ENCODE assay signal across 8 cellular contexts in the genomic region with DNA sequence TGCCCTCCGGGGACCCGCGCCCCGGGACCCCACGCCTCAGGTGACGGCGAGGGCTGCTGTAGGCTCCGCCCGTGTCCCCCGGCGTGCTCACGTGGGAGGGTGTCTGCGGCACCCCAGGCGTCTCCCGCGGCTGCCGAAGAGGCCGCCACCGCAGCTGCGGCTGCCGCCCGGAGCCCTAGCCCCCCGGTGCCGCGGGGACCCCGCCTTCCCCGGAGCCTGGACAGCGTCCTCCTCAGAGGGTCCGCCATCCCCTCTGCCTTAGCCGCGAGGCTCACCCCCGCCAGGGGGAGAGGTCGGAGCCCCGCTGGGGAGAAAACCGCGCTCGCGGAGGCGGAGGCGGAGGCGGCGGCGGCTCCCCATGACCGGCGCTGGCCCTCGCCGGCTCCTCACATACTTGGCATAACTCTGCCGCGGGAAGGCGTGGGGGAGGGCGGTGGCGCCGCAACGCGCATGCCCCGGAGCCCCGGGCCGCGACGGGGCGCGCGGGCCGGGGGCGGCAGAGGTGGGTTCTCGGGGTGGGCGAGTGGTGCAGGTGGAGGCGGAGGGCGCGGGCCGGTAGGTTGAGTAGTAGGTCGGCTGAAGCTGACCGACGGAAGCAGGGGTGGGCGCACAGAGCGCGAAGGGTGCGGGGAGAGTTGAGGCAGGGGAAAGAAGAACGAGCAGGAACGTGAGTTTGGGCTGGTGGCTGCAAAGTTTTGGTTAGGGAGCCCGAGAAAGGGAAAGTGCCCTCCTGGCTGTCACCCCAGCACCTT. TPM values are rescaled to one million over a fixed set of nuclear protein-coding genes. Genes with fewer than 3 reads are reported as not detected.
A peak's percentile ranks its signal among the peaks of the same experiment; 100 is the strongest.
DNase-seq lines count a peak whose midpoint lies in the region; ATAC-seq lines count a peak whose summit lies in the region.

No MANE protein-coding gene starts in this region.

- peaks cover 5% of the 10 kb centered on the region for H3K27me3 Mint-ChIP-seq in activated CD4-positive, alpha-beta memory T cell treated with anti-CD3 and anti-CD28 coated beads for 36 hours

- H3K4me3 Mint-ChIP-seq in activated CD4-positive, alpha-beta memory T cell treated with anti-CD3 and anti-CD28 coated beads for 36 hours = peak overlapping the region; percentile 97

- peaks cover 9% of the 10 kb centered on the region for H3K27me3 ChIP-seq in ectodermal cell (ENCODE audit: control insufficient read depth, insufficient read depth, low read length, poor library complexity, severe bottlenecking)

- intact Hi-C loops in activated CD4-positive, alpha-beta memory T cell treated with anti-CD3 and anti-CD28 coated beads for 36 hours (cut with micrococcal nuclease) = loop anchor here (1.0 to 5.0 kb wide), 8 partner anchors 23 to 697 kb away; a partner anchor contains a TSS

- H3K36me3 ChIP-seq in ectodermal cell (ENCODE audit: control insufficient read depth, insufficient read depth, low read length) = no peaks in the 10 kb centered on the region

- H3K36me3 Mint-ChIP-seq in activated CD4-positive, alpha-beta memory T cell treated with anti-CD3 and anti-CD28 coated beads for 36 hours = peaks cover 3% of the 10 kb centered on the region

- CTCF ChIA-PET in activated CD4-positive, alpha-beta memory T cell treated with anti-CD3 and anti-CD28 coated beads for 36 hours (lab: Charles Lee) = interaction anchor here (1.2 to 1.5 kb wide), 3 partner anchors 53 to 257 kb away, joined by 4 to 6 read pairs (median 5); a partner anchor contains a TSS

- peak overlapping the region; percentile 91 for H3K4me3 ChIP-seq in ectodermal cell (ENCODE audit: insufficient read depth, low read depth, low read length)

- peak overlapping the region; percentile 85 for H3K27ac ChIP-seq in ectodermal cell (ENCODE audit: insufficient read depth, low read depth, low read length, poor library complexity, severe bottlenecking)

- H3K9me3 Mint-ChIP-seq in activated CD4-positive, alpha-beta memory T cell treated with anti-CD3 and anti-CD28 coated beads for 36 hours = no peaks in the 10 kb centered on the region

- ATAC-seq in GM18499 (IDR thresholded peaks at IDR 0.05; ENCODE audit: insufficient read depth, unreplicated experiment) (peak; percentile 23), HG02610 (IDR thresholded peaks at IDR 0.05; ENCODE audit: unreplicated experiment) (peak; percentile 45)

- H3K4me1 Mint-ChIP-seq in activated CD4-positive, alpha-beta memory T cell treated with anti-CD3 and anti-CD28 coated beads for 36 hours (ENCODE audit: low read depth) = peaks cover 21% of the 10 kb centered on the region

- DNase-seq in NCI-H1930 (lab: John Stamatoyannopoulos, UW) (peak; percentile 15 to 48), lung microvascular endothelial cell (ENCODE audit: low read depth in 2 of 2) (peak; percentile 57 to 64), NCI-H128 (lab: John Stamatoyannopoulos, UW; ENCODE audit: unreplicated experiment) (no peak)
- DNase-seq in activated CD4-positive, alpha-beta memory T cell treated with anti-CD3 and anti-CD28 coated beads for 36 hours = peak; percentile 70
- peak; percentile 44 for DNase-seq in stimulated activated CD8-positive, alpha-beta memory T cell treated with anti-CD3 and anti-CD28 coated beads, Interleukin-12 subunit alpha, Interleukin-12 subunit beta, amount 100 ng/mL, for 1 hour (ENCODE audit: low read depth)

- peak overlapping the region; percentile 89 for H3K27ac Mint-ChIP-seq in activated CD4-positive, alpha-beta memory T cell treated with anti-CD3 and anti-CD28 coated beads for 36 hours

- no peaks in the 10 kb centered on the region for H3K4me1 ChIP-seq in ectodermal cell (ENCODE audit: control insufficient read depth, insufficient read depth, low read length)

- POLR2A ChIA-PET in activated CD4-positive, alpha-beta memory T cell treated with anti-CD3 and anti-CD28 coated beads for 36 hours (lab: Charles Lee) = interaction anchor here (0.6 to 1.2 kb wide), 3 partner anchors 46 to 75 kb away, joined by 3 read pairs; a partner anchor contains a TSS

- no peaks in the 10 kb centered on the region for H3K9me3 ChIP-seq in ectodermal cell (ENCODE audit: control insufficient read depth, low read length)

- WGBS in ectodermal cell, 2 experiments = 0% methylated on average over 81 of the region's 81 CpGs

RNA-seq across cellular contexts. Expression of a gene that starts 0.7 kb away (rescaled TPM):
- total RNA-seq in activated CD4-positive, alpha-beta memory T cell treated with anti-CD3 and anti-CD28 coated beads for 36 hours = 1 to 10 TPM; 2.7 to 2.8 TPM
- 10.3 TPM for polyA plus RNA-seq in ectodermal cell (2013, experiment 1 of 4)
- 12.2 TPM for polyA plus RNA-seq in ectodermal cell (2013, experiment 2 of 4)
- polyA plus RNA-seq in ectodermal cell (2013, experiment 3 of 4) = 7.7 TPM
- polyA plus RNA-seq in ectodermal cell (2013, experiment 4 of 4) = 10.7 TPM
- total RNA-seq in lung microvascular endothelial cell = 3.7 and 9.3 TPM in 2 replicates

RNA-seq across cellular contexts. Expression of a gene that starts 57.9 kb away (rescaled TPM):
- total RNA-seq in activated CD4-positive, alpha-beta memory T cell treated with anti-CD3 and anti-CD28 coated beads for 36 hours = 10 to 100 TPM; 19.4 to 21.8 TPM
- polyA plus RNA-seq in ectodermal cell (2013, experiment 1 of 4) = 45.0 TPM
- 51.7 TPM for polyA plus RNA-seq in ectodermal cell (2013, experiment 2 of 4)
- polyA plus RNA-seq in ectodermal cell (2013, experiment 3 of 4) = 46.9 TPM
- 43.3 TPM for polyA plus RNA-seq in ectodermal cell (2013, experiment 4 of 4)
- total RNA-seq in lung microvascular endothelial cell = 9.4 and 17.5 TPM in 2 replicates
